Comparison of ENCODE assay signal across 1 cellular context in the genomic region with DNA sequence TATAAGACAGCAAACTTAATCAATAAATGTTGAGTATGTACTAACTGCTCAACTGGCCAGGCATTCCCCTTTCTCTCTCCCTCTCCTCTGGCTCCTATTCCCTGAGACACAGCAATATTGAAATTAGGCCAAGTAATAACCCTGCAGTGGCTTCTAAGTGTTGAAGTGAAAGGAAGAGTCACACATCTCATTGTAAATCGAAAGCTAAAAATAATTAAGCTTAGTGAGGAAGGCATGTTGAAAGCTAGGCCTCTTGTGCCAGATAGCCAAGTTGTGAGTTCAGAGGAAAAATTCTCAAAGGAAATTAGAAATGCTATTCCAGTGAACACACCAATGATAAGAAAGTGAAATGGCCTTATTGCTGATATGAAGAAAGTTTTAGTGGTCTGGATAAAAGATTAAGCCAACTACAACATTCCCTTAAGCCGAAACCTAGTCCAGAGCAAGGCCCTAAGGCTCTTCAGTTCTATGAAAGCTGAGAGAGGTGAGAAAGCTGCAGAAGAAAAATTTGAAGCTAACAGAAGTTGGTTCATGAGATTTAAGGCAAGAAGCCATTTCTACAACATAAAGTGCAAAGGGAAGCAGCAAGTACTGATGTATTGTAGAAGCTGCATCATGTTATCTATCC.
TF ChIP-seq lines count a peak whose summit lies in the region.

No MANE protein-coding gene starts in this region.

TF ChIP-seq in GM12878, 131 proteins besides CTCF, POLR2A, EP300 and RAD21:
- no peak for TF ChIP-seq IRF4 (IDR thresholded peaks at IDR 0.05; ENCODE audit: low read depth, low read length)
- TF ChIP-seq BCL3 (IDR thresholded peaks at IDR 0.05; ENCODE audit: borderline replicate concordance, insufficient read depth, low read depth, low read length, poor library complexity, severe bottlenecking) = no peak
- TF ChIP-seq CHD4 (IDR thresholded peaks at IDR 0.05) = no peak
- TF ChIP-seq CBX5 (IDR thresholded peaks at IDR 0.05; ENCODE audit: low read depth) = no peak
- no peak for TF ChIP-seq SIN3A (IDR thresholded peaks at IDR 0.05; ENCODE audit: low read depth, low read length)
- no peak for TF ChIP-seq IRF5 (IDR thresholded peaks at IDR 0.05; ENCODE audit: borderline replicate concordance)
- TF ChIP-seq BCL11A (IDR thresholded peaks at IDR 0.05; ENCODE audit: low read depth, low read length) = no peak
- no peak for TF ChIP-seq MTA3 (IDR thresholded peaks at IDR 0.05; ENCODE audit: borderline replicate concordance, low read length)
- no peak for TF ChIP-seq MAX (IDR thresholded peaks at IDR 0.05; ENCODE audit: low read depth, low read length)
- no peak for TF ChIP-seq CREM (IDR thresholded peaks at IDR 0.05; ENCODE audit: low read depth)
- no peak for TF ChIP-seq ZBTB33 (IDR thresholded peaks at IDR 0.05)
